In the genomic region with DNA sequence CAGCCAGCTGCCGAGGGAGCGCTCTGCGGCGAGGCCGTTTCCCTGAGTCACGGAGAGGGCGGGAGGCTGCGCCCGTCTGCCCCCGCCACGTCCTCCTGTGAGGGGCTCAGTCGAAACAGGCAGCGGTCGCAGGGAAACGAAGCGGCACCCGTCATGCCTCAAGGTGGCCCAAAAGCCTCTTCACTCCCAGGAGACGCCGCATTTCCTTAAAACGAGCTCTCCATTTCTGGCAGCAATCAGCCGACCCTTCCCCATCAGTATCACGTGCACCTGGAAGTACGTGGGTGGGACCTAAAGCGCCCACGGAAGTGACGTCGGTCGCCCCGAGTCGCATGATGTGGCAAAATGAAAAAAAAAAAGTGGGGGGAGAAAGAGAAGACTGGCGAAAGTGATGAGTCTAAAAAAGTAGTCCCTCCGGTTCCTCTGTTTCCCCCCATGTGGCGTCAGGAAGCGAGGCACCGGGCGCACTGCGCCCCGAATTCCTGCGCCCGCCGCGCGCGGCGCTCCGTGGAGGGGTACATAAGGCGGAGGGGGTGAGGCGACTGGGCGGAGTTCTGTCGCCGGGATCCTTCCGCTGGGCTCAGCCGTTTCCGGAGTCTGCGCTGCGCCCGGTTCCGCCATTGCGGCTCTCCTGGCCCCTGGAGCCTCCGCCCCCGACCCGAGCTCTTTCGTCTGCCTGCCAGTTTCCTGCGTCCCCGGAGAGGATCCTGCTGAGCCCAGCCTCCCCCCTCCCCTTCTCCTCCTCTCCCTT, we compare ENCODE assay signal across 1 cellular context.
A peak's percentile ranks its signal among the peaks of the same experiment; 100 is the strongest.
TF ChIP-seq lines count a peak whose summit lies in the region.

A gene (plus strand): TSS at position 583 of the 751 bp plus-strand sequence. CDS start 237 bp downstream, outside the sequence.

TF ChIP-seq in GM12878, 131 proteins besides CTCF, POLR2A, EP300 and RAD21 (continued from another document and continues in another):
- TF ChIP-seq, protein P1, sequence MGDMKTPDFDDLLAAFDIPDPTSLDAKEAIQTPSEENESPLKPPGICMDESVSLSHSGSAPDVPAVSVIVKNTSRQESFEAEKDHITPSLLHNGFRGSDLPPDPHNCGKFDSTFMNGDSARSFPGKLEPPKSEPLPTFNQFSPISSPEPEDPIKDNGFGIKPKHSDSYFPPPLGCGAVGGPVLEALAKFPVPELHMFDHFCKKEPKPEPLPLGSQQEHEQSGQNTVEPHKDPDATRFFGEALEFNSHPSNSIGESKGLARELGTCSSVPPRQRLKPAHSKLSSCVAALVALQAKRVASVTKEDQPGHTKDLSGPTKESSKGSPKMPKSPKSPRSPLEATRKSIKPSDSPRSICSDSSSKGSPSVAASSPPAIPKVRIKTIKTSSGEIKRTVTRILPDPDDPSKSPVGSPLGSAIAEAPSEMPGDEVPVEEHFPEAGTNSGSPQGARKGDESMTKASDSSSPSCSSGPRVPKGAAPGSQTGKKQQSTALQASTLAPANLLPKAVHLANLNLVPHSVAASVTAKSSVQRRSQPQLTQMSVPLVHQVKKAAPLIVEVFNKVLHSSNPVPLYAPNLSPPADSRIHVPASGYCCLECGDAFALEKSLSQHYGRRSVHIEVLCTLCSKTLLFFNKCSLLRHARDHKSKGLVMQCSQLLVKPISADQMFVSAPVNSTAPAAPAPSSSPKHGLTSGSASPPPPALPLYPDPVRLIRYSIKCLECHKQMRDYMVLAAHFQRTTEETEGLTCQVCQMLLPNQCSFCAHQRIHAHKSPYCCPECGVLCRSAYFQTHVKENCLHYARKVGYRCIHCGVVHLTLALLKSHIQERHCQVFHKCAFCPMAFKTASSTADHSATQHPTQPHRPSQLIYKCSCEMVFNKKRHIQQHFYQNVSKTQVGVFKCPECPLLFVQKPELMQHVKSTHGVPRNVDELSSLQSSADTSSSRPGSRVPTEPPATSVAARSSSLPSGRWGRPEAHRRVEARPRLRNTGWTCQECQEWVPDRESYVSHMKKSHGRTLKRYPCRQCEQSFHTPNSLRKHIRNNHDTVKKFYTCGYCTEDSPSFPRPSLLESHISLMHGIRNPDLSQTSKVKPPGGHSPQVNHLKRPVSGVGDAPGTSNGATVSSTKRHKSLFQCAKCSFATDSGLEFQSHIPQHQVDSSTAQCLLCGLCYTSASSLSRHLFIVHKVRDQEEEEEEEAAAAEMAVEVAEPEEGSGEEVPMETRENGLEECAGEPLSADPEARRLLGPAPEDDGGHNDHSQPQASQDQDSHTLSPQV (IDR thresholded peaks at IDR 0.05) = peak; percentile 66; the same call in 1 of the 2 replicates
- TF ChIP-seq POU2F2 (IDR thresholded peaks at IDR 0.05; ENCODE audit: borderline replicate concordance, low read depth, low read length) = peak; percentile 65; the same call in 2 of the 3 replicates
- no peak for TF ChIP-seq WRNIP1 (IDR thresholded peaks at IDR 0.05; ENCODE audit: borderline replicate concordance, low read depth, low read length)
- TF ChIP-seq STAT1 (conservative IDR thresholded peaks at IDR 0.05) = 0 out of 2 replicates have a peak, but pooled peaks have one; percentile 52
- TF ChIP-seq, protein P2, sequence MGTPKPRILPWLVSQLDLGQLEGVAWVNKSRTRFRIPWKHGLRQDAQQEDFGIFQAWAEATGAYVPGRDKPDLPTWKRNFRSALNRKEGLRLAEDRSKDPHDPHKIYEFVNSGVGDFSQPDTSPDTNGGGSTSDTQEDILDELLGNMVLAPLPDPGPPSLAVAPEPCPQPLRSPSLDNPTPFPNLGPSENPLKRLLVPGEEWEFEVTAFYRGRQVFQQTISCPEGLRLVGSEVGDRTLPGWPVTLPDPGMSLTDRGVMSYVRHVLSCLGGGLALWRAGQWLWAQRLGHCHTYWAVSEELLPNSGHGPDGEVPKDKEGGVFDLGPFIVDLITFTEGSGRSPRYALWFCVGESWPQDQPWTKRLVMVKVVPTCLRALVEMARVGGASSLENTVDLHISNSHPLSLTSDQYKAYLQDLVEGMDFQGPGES (IDR thresholded peaks at IDR 0.05) = no peak
- TF ChIP-seq, protein P3, sequence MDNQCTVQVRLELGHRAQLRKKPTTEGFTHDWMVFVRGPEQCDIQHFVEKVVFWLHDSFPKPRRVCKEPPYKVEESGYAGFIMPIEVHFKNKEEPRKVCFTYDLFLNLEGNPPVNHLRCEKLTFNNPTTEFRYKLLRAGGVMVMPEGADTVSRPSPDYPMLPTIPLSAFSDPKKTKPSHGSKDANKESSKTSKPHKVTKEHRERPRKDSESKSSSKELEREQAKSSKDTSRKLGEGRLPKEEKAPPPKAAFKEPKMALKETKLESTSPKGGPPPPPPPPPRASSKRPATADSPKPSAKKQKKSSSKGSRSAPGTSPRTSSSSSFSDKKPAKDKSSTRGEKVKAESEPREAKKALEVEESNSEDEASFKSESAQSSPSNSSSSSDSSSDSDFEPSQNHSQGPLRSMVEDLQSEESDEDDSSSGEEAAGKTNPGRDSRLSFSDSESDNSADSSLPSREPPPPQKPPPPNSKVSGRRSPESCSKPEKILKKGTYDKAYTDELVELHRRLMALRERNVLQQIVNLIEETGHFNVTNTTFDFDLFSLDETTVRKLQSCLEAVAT (IDR thresholded peaks at IDR 0.05) = peak; percentile 95
- TF ChIP-seq KLF5 (IDR thresholded peaks at IDR 0.05; ENCODE audit: partially characterized antibody) = peak; percentile 54
- TF ChIP-seq, protein P4, sequence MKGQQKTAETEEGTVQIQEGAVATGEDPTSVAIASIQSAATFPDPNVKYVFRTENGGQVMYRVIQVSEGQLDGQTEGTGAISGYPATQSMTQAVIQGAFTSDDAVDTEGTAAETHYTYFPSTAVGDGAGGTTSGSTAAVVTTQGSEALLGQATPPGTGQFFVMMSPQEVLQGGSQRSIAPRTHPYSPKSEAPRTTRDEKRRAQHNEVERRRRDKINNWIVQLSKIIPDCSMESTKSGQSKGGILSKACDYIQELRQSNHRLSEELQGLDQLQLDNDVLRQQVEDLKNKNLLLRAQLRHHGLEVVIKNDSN (IDR thresholded peaks at IDR 0.05; ENCODE audit: borderline replicate concordance, extremely low read length, insufficient read depth, low read depth, low read length) = peak; percentile 76
- TF ChIP-seq STAT3 (IDR thresholded peaks at IDR 0.05; ENCODE audit: low read depth, low read length) = no peak
- TF ChIP-seq, protein P5, sequence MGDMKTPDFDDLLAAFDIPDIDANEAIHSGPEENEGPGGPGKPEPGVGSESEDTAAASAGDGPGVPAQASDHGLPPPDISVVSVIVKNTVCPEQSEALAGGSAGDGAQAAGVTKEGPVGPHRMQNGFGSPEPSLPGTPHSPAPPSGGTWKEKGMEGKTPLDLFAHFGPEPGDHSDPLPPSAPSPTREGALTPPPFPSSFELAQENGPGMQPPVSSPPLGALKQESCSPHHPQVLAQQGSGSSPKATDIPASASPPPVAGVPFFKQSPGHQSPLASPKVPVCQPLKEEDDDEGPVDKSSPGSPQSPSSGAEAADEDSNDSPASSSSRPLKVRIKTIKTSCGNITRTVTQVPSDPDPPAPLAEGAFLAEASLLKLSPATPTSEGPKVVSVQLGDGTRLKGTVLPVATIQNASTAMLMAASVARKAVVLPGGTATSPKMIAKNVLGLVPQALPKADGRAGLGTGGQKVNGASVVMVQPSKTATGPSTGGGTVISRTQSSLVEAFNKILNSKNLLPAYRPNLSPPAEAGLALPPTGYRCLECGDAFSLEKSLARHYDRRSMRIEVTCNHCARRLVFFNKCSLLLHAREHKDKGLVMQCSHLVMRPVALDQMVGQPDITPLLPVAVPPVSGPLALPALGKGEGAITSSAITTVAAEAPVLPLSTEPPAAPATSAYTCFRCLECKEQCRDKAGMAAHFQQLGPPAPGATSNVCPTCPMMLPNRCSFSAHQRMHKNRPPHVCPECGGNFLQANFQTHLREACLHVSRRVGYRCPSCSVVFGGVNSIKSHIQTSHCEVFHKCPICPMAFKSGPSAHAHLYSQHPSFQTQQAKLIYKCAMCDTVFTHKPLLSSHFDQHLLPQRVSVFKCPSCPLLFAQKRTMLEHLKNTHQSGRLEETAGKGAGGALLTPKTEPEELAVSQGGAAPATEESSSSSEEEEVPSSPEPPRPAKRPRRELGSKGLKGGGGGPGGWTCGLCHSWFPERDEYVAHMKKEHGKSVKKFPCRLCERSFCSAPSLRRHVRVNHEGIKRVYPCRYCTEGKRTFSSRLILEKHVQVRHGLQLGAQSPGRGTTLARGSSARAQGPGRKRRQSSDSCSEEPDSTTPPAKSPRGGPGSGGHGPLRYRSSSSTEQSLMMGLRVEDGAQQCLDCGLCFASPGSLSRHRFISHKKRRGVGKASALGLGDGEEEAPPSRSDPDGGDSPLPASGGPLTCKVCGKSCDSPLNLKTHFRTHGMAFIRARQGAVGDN (IDR thresholded peaks at IDR 0.05) = peak; percentile 17
- no peak for TF ChIP-seq SIX5 (IDR thresholded peaks at IDR 0.05; ENCODE audit: low read depth, low read length, severe bottlenecking)
- TF ChIP-seq, protein P6, sequence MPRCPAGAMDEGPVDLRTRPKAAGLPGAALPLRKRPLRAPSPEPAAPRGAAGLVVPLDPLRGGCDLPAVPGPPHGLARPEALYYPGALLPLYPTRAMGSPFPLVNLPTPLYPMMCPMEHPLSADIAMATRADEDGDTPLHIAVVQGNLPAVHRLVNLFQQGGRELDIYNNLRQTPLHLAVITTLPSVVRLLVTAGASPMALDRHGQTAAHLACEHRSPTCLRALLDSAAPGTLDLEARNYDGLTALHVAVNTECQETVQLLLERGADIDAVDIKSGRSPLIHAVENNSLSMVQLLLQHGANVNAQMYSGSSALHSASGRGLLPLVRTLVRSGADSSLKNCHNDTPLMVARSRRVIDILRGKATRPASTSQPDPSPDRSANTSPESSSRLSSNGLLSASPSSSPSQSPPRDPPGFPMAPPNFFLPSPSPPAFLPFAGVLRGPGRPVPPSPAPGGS (IDR thresholded peaks at IDR 0.05; ENCODE audit: borderline replicate concordance, insufficient read depth, low read depth, low read length, poor library complexity, severe bottlenecking) = no peak
- peak; percentile 94 for TF ChIP-seq ATF7 (IDR thresholded peaks at IDR 0.05; ENCODE audit: low read depth)
- peak; percentile 67; the same call in 1 of the 2 replicates for TF ChIP-seq SMAD5 (IDR thresholded peaks at IDR 0.05; ENCODE audit: low read depth)
- TF ChIP-seq JUNB (IDR thresholded peaks at IDR 0.05) = no peak
- TF ChIP-seq MEF2B (IDR thresholded peaks at IDR 0.05; ENCODE audit: partially characterized antibody, poor library complexity, severe bottlenecking) = peak; percentile 83
- TF ChIP-seq EZH2 (IDR thresholded peaks at IDR 0.05; ENCODE audit: borderline replicate concordance, control insufficient read depth, low read depth, low read length) = no peak
- peak; percentile 96 for TF ChIP-seq PML (IDR thresholded peaks at IDR 0.05; ENCODE audit: low read length)
- TF ChIP-seq ZZZ3 (IDR thresholded peaks at IDR 0.05; ENCODE audit: control insufficient read depth, insufficient read length, low read depth) = no peak
- TF ChIP-seq ASH2L (IDR thresholded peaks at IDR 0.05; ENCODE audit: borderline replicate concordance, low read depth) = peak; percentile 63; the same call in 1 of the 2 replicates
- TF ChIP-seq, protein P7, sequence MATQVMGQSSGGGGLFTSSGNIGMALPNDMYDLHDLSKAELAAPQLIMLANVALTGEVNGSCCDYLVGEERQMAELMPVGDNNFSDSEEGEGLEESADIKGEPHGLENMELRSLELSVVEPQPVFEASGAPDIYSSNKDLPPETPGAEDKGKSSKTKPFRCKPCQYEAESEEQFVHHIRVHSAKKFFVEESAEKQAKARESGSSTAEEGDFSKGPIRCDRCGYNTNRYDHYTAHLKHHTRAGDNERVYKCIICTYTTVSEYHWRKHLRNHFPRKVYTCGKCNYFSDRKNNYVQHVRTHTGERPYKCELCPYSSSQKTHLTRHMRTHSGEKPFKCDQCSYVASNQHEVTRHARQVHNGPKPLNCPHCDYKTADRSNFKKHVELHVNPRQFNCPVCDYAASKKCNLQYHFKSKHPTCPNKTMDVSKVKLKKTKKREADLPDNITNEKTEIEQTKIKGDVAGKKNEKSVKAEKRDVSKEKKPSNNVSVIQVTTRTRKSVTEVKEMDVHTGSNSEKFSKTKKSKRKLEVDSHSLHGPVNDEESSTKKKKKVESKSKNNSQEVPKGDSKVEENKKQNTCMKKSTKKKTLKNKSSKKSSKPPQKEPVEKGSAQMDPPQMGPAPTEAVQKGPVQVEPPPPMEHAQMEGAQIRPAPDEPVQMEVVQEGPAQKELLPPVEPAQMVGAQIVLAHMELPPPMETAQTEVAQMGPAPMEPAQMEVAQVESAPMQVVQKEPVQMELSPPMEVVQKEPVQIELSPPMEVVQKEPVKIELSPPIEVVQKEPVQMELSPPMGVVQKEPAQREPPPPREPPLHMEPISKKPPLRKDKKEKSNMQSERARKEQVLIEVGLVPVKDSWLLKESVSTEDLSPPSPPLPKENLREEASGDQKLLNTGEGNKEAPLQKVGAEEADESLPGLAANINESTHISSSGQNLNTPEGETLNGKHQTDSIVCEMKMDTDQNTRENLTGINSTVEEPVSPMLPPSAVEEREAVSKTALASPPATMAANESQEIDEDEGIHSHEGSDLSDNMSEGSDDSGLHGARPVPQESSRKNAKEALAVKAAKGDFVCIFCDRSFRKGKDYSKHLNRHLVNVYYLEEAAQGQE (IDR thresholded peaks at IDR 0.05; ENCODE audit: low read depth, low read length) = peak; percentile 49; the same call in 1 of the 2 replicates
- peak; percentile 97 for TF ChIP-seq TAF1 (IDR thresholded peaks at IDR 0.05; ENCODE audit: borderline replicate concordance, low read depth, low read length)
- TF ChIP-seq, protein P8, sequence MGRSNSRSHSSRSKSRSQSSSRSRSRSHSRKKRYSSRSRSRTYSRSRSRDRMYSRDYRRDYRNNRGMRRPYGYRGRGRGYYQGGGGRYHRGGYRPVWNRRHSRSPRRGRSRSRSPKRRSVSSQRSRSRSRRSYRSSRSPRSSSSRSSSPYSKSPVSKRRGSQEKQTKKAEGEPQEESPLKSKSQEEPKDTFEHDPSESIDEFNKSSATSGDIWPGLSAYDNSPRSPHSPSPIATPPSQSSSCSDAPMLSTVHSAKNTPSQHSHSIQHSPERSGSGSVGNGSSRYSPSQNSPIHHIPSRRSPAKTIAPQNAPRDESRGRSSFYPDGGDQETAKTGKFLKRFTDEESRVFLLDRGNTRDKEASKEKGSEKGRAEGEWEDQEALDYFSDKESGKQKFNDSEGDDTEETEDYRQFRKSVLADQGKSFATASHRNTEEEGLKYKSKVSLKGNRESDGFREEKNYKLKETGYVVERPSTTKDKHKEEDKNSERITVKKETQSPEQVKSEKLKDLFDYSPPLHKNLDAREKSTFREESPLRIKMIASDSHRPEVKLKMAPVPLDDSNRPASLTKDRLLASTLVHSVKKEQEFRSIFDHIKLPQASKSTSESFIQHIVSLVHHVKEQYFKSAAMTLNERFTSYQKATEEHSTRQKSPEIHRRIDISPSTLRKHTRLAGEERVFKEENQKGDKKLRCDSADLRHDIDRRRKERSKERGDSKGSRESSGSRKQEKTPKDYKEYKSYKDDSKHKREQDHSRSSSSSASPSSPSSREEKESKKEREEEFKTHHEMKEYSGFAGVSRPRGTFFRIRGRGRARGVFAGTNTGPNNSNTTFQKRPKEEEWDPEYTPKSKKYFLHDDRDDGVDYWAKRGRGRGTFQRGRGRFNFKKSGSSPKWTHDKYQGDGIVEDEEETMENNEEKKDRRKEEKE (IDR thresholded peaks at IDR 0.05) = no peak
- no peak for TF ChIP-seq BMI1 (IDR thresholded peaks at IDR 0.05; ENCODE audit: borderline replicate concordance)
- no peak for TF ChIP-seq ZNF622 (IDR thresholded peaks at IDR 0.05)
- peak; percentile 34; the same call in 1 of the 2 replicates for TF ChIP-seq JUND (IDR thresholded peaks at IDR 0.05; ENCODE audit: low read depth, low read length)
- no peak for TF ChIP-seq NFXL1 (IDR thresholded peaks at IDR 0.05; ENCODE audit: borderline replicate concordance)
